ENCODE assay signal across 1 cellular context in the genomic region with DNA sequence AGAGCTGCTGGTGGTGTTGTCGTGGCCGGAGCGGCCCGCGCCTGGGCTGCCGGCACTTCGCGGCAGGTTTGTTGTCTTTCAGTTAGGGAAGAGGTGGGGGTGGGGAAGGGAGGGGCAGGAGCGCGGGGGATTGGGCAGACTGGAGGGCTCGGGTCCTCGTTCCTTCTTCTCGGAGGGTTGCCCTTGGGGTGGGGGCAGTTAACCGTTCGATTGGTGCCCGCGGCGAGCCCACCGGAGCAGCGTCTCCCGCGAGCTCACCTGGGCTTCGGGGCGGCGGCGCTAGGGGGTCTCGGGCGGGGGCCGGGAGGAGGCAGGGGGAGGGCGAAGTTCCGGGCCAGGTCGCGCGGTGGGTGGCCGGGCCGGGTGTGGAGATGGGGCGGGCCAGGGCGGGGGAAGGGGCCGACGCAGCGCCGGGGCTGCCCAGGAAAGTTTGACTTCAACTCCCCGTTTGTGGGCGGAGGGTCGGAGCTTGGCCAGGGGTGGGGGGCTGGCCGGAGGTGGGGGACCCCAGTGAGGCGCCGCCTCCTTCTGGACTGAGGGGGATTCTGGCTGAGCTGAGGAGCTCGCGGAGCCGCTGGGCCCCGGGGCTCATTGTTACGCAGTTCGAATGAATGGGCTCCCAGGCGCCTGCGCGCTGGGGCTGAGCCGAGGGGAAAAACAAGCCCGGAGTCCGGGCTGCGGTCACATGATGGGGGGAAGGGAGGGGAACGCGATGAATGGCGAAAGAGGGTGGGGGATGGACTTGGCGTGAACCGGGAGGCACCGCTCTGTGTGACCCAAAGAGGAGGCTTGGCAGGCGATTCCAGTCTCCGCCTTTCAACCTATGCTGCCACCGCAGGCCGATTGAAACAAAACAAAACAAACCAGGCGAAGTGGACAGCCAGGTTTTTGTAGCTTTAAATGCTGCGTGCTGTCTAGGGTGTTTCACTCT.
TF ChIP-seq lines count a peak whose summit lies in the region.

No MANE protein-coding gene starts in this region.

TF ChIP-seq in K562, 482 proteins besides CTCF, POLR2A, EP300 and RAD21 (continued from another document and continues in another):
- TF ChIP-seq, protein P1, sequence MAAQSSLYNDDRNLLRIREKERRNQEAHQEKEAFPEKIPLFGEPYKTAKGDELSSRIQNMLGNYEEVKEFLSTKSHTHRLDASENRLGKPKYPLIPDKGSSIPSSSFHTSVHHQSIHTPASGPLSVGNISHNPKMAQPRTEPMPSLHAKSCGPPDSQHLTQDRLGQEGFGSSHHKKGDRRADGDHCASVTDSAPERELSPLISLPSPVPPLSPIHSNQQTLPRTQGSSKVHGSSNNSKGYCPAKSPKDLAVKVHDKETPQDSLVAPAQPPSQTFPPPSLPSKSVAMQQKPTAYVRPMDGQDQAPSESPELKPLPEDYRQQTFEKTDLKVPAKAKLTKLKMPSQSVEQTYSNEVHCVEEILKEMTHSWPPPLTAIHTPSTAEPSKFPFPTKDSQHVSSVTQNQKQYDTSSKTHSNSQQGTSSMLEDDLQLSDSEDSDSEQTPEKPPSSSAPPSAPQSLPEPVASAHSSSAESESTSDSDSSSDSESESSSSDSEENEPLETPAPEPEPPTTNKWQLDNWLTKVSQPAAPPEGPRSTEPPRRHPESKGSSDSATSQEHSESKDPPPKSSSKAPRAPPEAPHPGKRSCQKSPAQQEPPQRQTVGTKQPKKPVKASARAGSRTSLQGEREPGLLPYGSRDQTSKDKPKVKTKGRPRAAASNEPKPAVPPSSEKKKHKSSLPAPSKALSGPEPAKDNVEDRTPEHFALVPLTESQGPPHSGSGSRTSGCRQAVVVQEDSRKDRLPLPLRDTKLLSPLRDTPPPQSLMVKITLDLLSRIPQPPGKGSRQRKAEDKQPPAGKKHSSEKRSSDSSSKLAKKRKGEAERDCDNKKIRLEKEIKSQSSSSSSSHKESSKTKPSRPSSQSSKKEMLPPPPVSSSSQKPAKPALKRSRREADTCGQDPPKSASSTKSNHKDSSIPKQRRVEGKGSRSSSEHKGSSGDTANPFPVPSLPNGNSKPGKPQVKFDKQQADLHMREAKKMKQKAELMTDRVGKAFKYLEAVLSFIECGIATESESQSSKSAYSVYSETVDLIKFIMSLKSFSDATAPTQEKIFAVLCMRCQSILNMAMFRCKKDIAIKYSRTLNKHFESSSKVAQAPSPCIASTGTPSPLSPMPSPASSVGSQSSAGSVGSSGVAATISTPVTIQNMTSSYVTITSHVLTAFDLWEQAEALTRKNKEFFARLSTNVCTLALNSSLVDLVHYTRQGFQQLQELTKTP (IDR thresholded peaks at IDR 0.05; ENCODE audit: low read depth in 1 of 2, partially characterized antibody in 2 of 2) = peak in 1 of 2 experiments; percentile 88
- TF ChIP-seq ZNF274 (IDR thresholded peaks at IDR 0.05; ENCODE audit: borderline replicate concordance, low read depth, low read length) (no peak), ZNF431 (CRISPR knock-in tag; IDR thresholded peaks at IDR 0.05) (no peak), TBL1XR1 (IDR thresholded peaks at IDR 0.05; ENCODE audit: low read length in 2 of 2) (peak; percentile 95), KLF13 (tag; IDR thresholded peaks at IDR 0.05; ENCODE audit: borderline replicate concordance, low read depth) (no peak), C11orf30 (IDR thresholded peaks at IDR 0.05; ENCODE audit: low read depth) (peak; percentile 62), ZEB2 (IDR thresholded peaks at IDR 0.05) (peak; percentile 42; the same call in 1 of the 2 replicates), SRSF9 (IDR thresholded peaks at IDR 0.05; ENCODE audit: borderline replicate concordance, low read depth, low read length) (no peak), ELF4 (CRISPR knock-in tag; IDR thresholded peaks at IDR 0.05) (peak; percentile 28; the same call in 1 of the 2 replicates), ZNF197 (CRISPR knock-in tag; IDR thresholded peaks at IDR 0.05; ENCODE audit: low read depth) (no peak), PYGO2 (tag; IDR thresholded peaks at IDR 0.05) (no peak), PRPF4 (IDR thresholded peaks at IDR 0.05; ENCODE audit: insufficient read depth, low read depth, low read length, poor library complexity, severe bottlenecking) (peak; percentile 93), CREB1 (IDR thresholded peaks at IDR 0.05) (peak; percentile 54; the same call in 1 of the 2 replicates), CREB1 (CRISPR knock-in tag; IDR thresholded peaks at IDR 0.05) (peak; percentile 56; the same call in 1 of the 2 replicates), TAL1 (IDR thresholded peaks at IDR 0.05) (no peak; the same call in 1 of the 2 replicates), RBM17 (IDR thresholded peaks at IDR 0.05; ENCODE audit: borderline replicate concordance, low read depth, low read length) (no peak), ZNF584 (CRISPR knock-in tag; IDR thresholded peaks at IDR 0.05; ENCODE audit: low read depth) (0 out of 2 replicates have a peak, but pooled peaks have one; percentile 4), CBFB (CRISPR knock-in tag; IDR thresholded peaks at IDR 0.05) (peak; percentile 95), FOXA1 (IDR thresholded peaks at IDR 0.05; ENCODE audit: borderline replicate concordance) (no peak), TAF15 (IDR thresholded peaks at IDR 0.05; ENCODE audit: low read depth, low read length) (no peak), GABPB1 (CRISPR knock-in tag; IDR thresholded peaks at IDR 0.05) (peak; percentile 46), SREBF1 (IDR thresholded peaks at IDR 0.05; ENCODE audit: borderline replicate concordance, low read depth, low read length) (no peak; the same call in 1 of the 2 replicates), ZNF41 (CRISPR knock-in tag; conservative IDR thresholded peaks at IDR 0.05) (0 out of 2 replicates have a peak, but pooled peaks have one; percentile 19), CCNT2 (IDR thresholded peaks at IDR 0.05; ENCODE audit: borderline replicate concordance, extremely low read depth, insufficient read length, low read depth, low read length) (peak; percentile 77), ATF1 (CRISPR knock-in tag; IDR thresholded peaks at IDR 0.05) (no peak), ATF1 (tag; IDR thresholded peaks at IDR 0.05) (peak; percentile 80), TARDBP (IDR thresholded peaks at IDR 0.05) (peak; percentile 80), ZNF165 (CRISPR knock-in tag; IDR thresholded peaks at IDR 0.05; ENCODE audit: borderline replicate concordance) (no peak), NR4A1 (CRISPR knock-in tag; IDR thresholded peaks at IDR 0.05) (0 out of 2 replicates have a peak, but pooled peaks have one; percentile 23), NR4A1 (tag; IDR thresholded peaks at IDR 0.05) (no peak), NFE2L1 (tag; IDR thresholded peaks at IDR 0.05; ENCODE audit: borderline replicate concordance, low read depth) (no peak), DACH1 (IDR thresholded peaks at IDR 0.05; ENCODE audit: partially characterized antibody) (peak; percentile 45), WHSC1 (IDR thresholded peaks at IDR 0.05; ENCODE audit: low read length) (no peak), ZBTB7A (IDR thresholded peaks at IDR 0.05; ENCODE audit: borderline replicate concordance, control insufficient read depth, low read depth, low read length) (peak; percentile 80; the same call in 1 of the 2 replicates)
- TF ChIP-seq, protein P2, sequence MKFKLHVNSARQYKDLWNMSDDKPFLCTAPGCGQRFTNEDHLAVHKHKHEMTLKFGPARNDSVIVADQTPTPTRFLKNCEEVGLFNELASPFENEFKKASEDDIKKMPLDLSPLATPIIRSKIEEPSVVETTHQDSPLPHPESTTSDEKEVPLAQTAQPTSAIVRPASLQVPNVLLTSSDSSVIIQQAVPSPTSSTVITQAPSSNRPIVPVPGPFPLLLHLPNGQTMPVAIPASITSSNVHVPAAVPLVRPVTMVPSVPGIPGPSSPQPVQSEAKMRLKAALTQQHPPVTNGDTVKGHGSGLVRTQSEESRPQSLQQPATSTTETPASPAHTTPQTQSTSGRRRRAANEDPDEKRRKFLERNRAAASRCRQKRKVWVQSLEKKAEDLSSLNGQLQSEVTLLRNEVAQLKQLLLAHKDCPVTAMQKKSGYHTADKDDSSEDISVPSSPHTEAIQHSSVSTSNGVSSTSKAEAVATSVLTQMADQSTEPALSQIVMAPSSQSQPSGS (CRISPR knock-in tag; IDR thresholded peaks at IDR 0.05) = no peak
- TF ChIP-seq, protein P3, sequence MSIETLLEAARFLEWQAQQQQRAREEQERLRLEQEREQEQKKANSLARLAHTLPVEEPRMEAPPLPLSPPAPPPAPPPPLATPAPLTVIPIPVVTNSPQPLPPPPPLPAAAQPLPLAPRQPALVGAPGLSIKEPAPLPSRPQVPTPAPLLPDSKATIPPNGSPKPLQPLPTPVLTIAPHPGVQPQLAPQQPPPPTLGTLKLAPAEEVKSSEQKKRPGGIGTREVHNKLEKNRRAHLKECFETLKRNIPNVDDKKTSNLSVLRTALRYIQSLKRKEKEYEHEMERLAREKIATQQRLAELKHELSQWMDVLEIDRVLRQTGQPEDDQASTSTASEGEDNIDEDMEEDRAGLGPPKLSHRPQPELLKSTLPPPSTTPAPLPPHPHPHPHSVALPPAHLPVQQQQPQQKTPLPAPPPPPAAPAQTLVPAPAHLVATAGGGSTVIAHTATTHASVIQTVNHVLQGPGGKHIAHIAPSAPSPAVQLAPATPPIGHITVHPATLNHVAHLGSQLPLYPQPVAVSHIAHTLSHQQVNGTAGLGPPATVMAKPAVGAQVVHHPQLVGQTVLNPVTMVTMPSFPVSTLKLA (conservative IDR thresholded peaks at IDR 0.05) = peak; percentile 95 to 97
- TF ChIP-seq, protein P4, sequence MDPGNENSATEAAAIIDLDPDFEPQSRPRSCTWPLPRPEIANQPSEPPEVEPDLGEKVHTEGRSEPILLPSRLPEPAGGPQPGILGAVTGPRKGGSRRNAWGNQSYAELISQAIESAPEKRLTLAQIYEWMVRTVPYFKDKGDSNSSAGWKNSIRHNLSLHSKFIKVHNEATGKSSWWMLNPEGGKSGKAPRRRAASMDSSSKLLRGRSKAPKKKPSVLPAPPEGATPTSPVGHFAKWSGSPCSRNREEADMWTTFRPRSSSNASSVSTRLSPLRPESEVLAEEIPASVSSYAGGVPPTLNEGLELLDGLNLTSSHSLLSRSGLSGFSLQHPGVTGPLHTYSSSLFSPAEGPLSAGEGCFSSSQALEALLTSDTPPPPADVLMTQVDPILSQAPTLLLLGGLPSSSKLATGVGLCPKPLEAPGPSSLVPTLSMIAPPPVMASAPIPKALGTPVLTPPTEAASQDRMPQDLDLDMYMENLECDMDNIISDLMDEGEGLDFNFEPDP (CRISPR knock-in tag; IDR thresholded peaks at IDR 0.05) = 0 out of 2 replicates have a peak, but pooled peaks have one; percentile 31
- TF ChIP-seq, protein P5, sequence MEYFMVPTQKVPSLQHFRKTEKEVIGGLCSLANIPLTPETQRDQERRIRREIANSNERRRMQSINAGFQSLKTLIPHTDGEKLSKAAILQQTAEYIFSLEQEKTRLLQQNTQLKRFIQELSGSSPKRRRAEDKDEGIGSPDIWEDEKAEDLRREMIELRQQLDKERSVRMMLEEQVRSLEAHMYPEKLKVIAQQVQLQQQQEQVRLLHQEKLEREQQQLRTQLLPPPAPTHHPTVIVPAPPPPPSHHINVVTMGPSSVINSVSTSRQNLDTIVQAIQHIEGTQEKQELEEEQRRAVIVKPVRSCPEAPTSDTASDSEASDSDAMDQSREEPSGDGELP (CRISPR knock-in tag; IDR thresholded peaks at IDR 0.05; ENCODE audit: borderline replicate concordance) = peak; percentile 83
- TF ChIP-seq, protein P6, sequence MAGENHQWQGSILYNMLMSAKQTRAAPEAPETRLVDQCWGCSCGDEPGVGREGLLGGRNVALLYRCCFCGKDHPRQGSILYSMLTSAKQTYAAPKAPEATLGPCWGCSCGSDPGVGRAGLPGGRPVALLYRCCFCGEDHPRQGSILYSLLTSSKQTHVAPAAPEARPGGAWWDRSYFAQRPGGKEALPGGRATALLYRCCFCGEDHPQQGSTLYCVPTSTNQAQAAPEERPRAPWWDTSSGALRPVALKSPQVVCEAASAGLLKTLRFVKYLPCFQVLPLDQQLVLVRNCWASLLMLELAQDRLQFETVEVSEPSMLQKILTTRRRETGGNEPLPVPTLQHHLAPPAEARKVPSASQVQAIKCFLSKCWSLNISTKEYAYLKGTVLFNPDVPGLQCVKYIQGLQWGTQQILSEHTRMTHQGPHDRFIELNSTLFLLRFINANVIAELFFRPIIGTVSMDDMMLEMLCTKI (IDR thresholded peaks at IDR 0.05; ENCODE audit: partially characterized antibody) = no peak
- TF ChIP-seq, protein P7, sequence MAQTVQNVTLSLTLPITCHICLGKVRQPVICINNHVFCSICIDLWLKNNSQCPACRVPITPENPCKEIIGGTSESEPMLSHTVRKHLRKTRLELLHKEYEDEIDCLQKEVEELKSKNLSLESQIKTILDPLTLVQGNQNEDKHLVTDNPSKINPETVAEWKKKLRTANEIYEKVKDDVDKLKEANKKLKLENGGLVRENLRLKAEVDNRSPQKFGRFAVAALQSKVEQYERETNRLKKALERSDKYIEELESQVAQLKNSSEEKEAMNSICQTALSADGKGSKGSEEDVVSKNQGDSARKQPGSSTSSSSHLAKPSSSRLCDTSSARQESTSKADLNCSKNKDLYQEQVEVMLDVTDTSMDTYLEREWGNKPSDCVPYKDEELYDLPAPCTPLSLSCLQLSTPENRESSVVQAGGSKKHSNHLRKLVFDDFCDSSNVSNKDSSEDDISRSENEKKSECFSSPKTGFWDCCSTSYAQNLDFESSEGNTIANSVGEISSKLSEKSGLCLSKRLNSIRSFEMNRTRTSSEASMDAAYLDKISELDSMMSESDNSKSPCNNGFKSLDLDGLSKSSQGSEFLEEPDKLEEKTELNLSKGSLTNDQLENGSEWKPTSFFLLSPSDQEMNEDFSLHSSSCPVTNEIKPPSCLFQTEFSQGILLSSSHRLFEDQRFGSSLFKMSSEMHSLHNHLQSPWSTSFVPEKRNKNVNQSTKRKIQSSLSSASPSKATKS (CRISPR knock-in tag; IDR thresholded peaks at IDR 0.05) = no peak
- TF ChIP-seq, protein P8, sequence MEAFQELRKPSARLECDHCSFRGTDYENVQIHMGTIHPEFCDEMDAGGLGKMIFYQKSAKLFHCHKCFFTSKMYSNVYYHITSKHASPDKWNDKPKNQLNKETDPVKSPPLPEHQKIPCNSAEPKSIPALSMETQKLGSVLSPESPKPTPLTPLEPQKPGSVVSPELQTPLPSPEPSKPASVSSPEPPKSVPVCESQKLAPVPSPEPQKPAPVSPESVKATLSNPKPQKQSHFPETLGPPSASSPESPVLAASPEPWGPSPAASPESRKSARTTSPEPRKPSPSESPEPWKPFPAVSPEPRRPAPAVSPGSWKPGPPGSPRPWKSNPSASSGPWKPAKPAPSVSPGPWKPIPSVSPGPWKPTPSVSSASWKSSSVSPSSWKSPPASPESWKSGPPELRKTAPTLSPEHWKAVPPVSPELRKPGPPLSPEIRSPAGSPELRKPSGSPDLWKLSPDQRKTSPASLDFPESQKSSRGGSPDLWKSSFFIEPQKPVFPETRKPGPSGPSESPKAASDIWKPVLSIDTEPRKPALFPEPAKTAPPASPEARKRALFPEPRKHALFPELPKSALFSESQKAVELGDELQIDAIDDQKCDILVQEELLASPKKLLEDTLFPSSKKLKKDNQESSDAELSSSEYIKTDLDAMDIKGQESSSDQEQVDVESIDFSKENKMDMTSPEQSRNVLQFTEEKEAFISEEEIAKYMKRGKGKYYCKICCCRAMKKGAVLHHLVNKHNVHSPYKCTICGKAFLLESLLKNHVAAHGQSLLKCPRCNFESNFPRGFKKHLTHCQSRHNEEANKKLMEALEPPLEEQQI (IDR thresholded peaks at IDR 0.05) = no peak
- TF ChIP-seq, protein P9, sequence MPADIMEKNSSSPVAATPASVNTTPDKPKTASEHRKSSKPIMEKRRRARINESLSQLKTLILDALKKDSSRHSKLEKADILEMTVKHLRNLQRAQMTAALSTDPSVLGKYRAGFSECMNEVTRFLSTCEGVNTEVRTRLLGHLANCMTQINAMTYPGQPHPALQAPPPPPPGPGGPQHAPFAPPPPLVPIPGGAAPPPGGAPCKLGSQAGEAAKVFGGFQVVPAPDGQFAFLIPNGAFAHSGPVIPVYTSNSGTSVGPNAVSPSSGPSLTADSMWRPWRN (IDR thresholded peaks at IDR 0.05; ENCODE audit: low read depth) = peak; percentile 48; the same call in 1 of the 2 replicates
